In genomic region chr1:89483010-89483756, GRCh38 we compare ENCODE assay signal across 8 cellular contexts. TPM values are rescaled to one million over a fixed set of nuclear protein-coding genes. Genes with fewer than 3 reads are reported as not detected.
DNase-seq lines count a peak whose midpoint lies in the region; ATAC-seq and TF ChIP-seq lines count a peak whose summit lies in the region.

No MANE protein-coding gene starts in this region.

- peaks cover 13% of the 10 kb centered on the region for H3K4me1 Mint-ChIP-seq in activated naive CD4-positive, alpha-beta T cell treated with anti-CD3 and anti-CD28 coated beads, Interleukin-2, amount 10 ng/mL, durations not matched to agents 7 days and 5 days
- H3K4me1 Mint-ChIP-seq in glutamatergic neuron (ENCODE audit: low read depth, unreplicated experiment) = peaks cover 1% of the 10 kb centered on the region

- 23% methylated on average over 3 of the region's 3 CpGs for WGBS in SK-N-SH (ENCODE audit: low lambda C conversion rate)

- H3K27me3 ChIP-seq in SK-N-SH (ENCODE audit: insufficient read depth) = no peaks in the 10 kb centered on the region

- H3K9me3 Mint-ChIP-seq in activated naive CD4-positive, alpha-beta T cell treated with anti-CD3 and anti-CD28 coated beads, Interleukin-2, amount 10 ng/mL, durations not matched to agents 7 days and 5 days = peaks cover 22% of the 10 kb centered on the region
- H3K9me3 Mint-ChIP-seq in glutamatergic neuron (ENCODE audit: unreplicated experiment) = peaks cover 3% of the 10 kb centered on the region

- H3K36me3 Mint-ChIP-seq in activated naive CD4-positive, alpha-beta T cell treated with anti-CD3 and anti-CD28 coated beads, Interleukin-2, amount 10 ng/mL, durations not matched to agents 7 days and 5 days = peaks cover 3% of the 10 kb centered on the region
- H3K36me3 Mint-ChIP-seq in glutamatergic neuron (ENCODE audit: unreplicated experiment) = peaks cover 11% of the 10 kb centered on the region

- no peak overlapping the region for H3K27ac Mint-ChIP-seq in activated naive CD4-positive, alpha-beta T cell treated with anti-CD3 and anti-CD28 coated beads, Interleukin-2, amount 10 ng/mL, durations not matched to agents 7 days and 5 days
- no peak overlapping the region for H3K27ac Mint-ChIP-seq in glutamatergic neuron (ENCODE audit: unreplicated experiment)

- TF ChIP-seq RAD21 in SK-N-SH (IDR thresholded peaks at IDR 0.05; ENCODE audit: low read length) = peak; percentile 88

- no peak overlapping the region for H3K4me3 Mint-ChIP-seq in activated naive CD4-positive, alpha-beta T cell treated with anti-CD3 and anti-CD28 coated beads, Interleukin-2, amount 10 ng/mL, durations not matched to agents 7 days and 5 days
- H3K4me3 Mint-ChIP-seq in glutamatergic neuron (ENCODE audit: unreplicated experiment) = no peak overlapping the region

- no peaks in the 10 kb centered on the region for H3F3A ChIP-seq in SK-N-SH (replicated peaks; ENCODE audit: insufficient read depth)

- peak; percentile 57 for ATAC-seq in GM21447 (IDR thresholded peaks at IDR 0.05; ENCODE audit: unreplicated experiment)

- TF ChIP-seq EP300 in SK-N-SH (IDR thresholded peaks at IDR 0.05; ENCODE audit: borderline replicate concordance in 1 of 2, low read depth in 1 of 2, low read length in 1 of 2) = no peak

- H2AFZ ChIP-seq in SK-N-SH (ENCODE audit: low read depth) = no peak overlapping the region

- H3K27ac ChIP-seq in SK-N-SH (ENCODE audit: low read depth in 2 of 2, low read length in 1 of 2) = no peak overlapping the region

- H3K9me2 ChIP-seq in SK-N-SH = no peaks in the 10 kb centered on the region

- CTCF ChIA-PET in SK-N-SH (lab: Yijun Ruan, JAX) = interaction anchor here (0.6 to 8.0 kb wide), 45 partner anchors 8 to 1186 kb away, joined by 3 to 64 read pairs (median 4); no protein-coding TSS in a partner anchor
- CTCF ChIA-PET in activated naive CD4-positive, alpha-beta T cell treated with anti-CD3 and anti-CD28 coated beads, Interleukin-2, amount 10 ng/mL, durations not matched to agents 7 days and 5 days (lab: Charles Lee) = interaction anchor here (0.6 to 6.0 kb wide), 33 partner anchors 13 to 632 kb away, joined by 3 to 58 read pairs (median 4); partner anchors contain the start of gene LRRC8C

- peak; percentile 82 for TF ChIP-seq CTCF in SK-N-SH (IDR thresholded peaks at IDR 0.05)
- TF ChIP-seq CTCF in glutamatergic neuron (IDR thresholded peaks at IDR 0.05; ENCODE audit: partially characterized antibody, unreplicated experiment) = peak; percentile 81

- H3K79me2 ChIP-seq in SK-N-SH (ENCODE audit: insufficient read depth) = no peaks in the 10 kb centered on the region

- peaks cover 20% of the 10 kb centered on the region for H3K27me3 Mint-ChIP-seq in activated naive CD4-positive, alpha-beta T cell treated with anti-CD3 and anti-CD28 coated beads, Interleukin-2, amount 10 ng/mL, durations not matched to agents 7 days and 5 days
- peaks cover 2% of the 10 kb centered on the region for H3K27me3 Mint-ChIP-seq in glutamatergic neuron (ENCODE audit: unreplicated experiment)

- POLR2A ChIA-PET in SK-N-SH (lab: Yijun Ruan, JAX) = no interaction called here

- no peaks in the 10 kb centered on the region for H4K20me1 ChIP-seq in SK-N-SH (ENCODE audit: insufficient read depth)

- no peaks in the 10 kb centered on the region for H3K9me3 ChIP-seq in SK-N-SH

- H3K4me1 ChIP-seq in SK-N-SH (ENCODE audit: control insufficient read depth in 1 of 2, insufficient read depth in 2 of 2, low read depth in 1 of 2, low read length in 1 of 2) = peaks cover 0 to 5% of the 10 kb centered on the region in 2 experiments; a peak in 1 of 4 replicates

- no peak overlapping the region for H3K4me2 ChIP-seq in SK-N-SH

- H3K9ac ChIP-seq in SK-N-SH = no peak overlapping the region

- no peaks in the 10 kb centered on the region for H3K36me3 ChIP-seq in SK-N-SH (replicated peaks in 1 of 2; ENCODE audit: control insufficient read depth in 1 of 2, insufficient read depth in 2 of 2, low read length in 1 of 2)

- peak; percentile 95 for DNase-seq in Ammon's horn (ENCODE audit: low spot score)
- peak; percentile 81 for DNase-seq in NCI-H1092 treated with DMSO at 0.1 percent for 48 hours (lab: John Stamatoyannopoulos, UW)
- peak; percentile 65 for DNase-seq in SK-N-SH
- peak; percentile 90 for DNase-seq in activated naive CD4-positive, alpha-beta T cell treated with anti-CD3 and anti-CD28 coated beads, Interleukin-2, amount 10 ng/mL, durations not matched to agents 7 days and 5 days
- peak; percentile 74 for DNase-seq in glutamatergic neuron
- peak; percentile 94 for DNase-seq in pons (ENCODE audit: low spot score)
- DNase-seq in ureter (ENCODE audit: low spot score) = peak; percentile 80

- no peak overlapping the region for H3K4me3 ChIP-seq in SK-N-SH (ENCODE audit: low read depth in 2 of 2, low read length in 1 of 2)

TF ChIP-seq in SK-N-SH, 30 proteins besides CTCF, POLR2A, EP300 and RAD21:
- TF ChIP-seq RFX5 (IDR thresholded peaks at IDR 0.05; ENCODE audit: low read length) (no peak), SMC3 (IDR thresholded peaks at IDR 0.05; ENCODE audit: low read depth, low read length) (peak; percentile 78)

RNA-seq across cellular contexts. Expression of gene LRRC8B, which starts 41.4 kb away (rescaled TPM):
- 3.7 and 5.2 TPM in 2 replicates for polyA plus RNA-seq in SK-N-SH (2012; rRNA removed)
- polyA plus RNA-seq in SK-N-SH (2012; cell fraction: cytosol; rRNA removed) = 4.5 and 5.8 TPM in 2 replicates
- 2.7 and 4.4 TPM in 2 replicates for polyA plus RNA-seq in SK-N-SH (2012; cell fraction: nucleus; rRNA removed)
- total RNA-seq in glutamatergic neuron (ENCODE audit: unreplicated experiment) = 17.7 TPM
- total RNA-seq in ureter = 14.4 TPM
